In genomic region chr4:19521151-19521550, GRCh38 we compare ENCODE assay signal across 18 cellular contexts.
DNase-seq lines count a peak whose midpoint lies in the region; ATAC-seq and TF ChIP-seq lines count a peak whose summit lies in the region.
"Had no signal": no experiment of that assay in that cellular context is flagged by ENCODE, and none has a peak within 500 bp of the region (broad histone marks: within the 10 kb centered on the region; RNA-seq: fewer than 3 reads in every experiment).

No MANE protein-coding gene starts in this region.

- DNase-seq in NCI-H2171 treated with DMSO at 0.1 percent for 48 hours (lab: John Stamatoyannopoulos, UW) (peak; percentile 4), NCI-H2171 (lab: John Stamatoyannopoulos, UW) (no peak), NCI-H1694 (lab: John Stamatoyannopoulos, UW) (peak; percentile 68), fibroblast of lung (ENCODE audit: low read depth in 2 of 2) (no peak), aorta (no peak), kidney glomerular epithelial cell (lab: John Stamatoyannopoulos, UW) (no peak)
- DNase-seq in activated naive CD4-positive, alpha-beta T cell treated with anti-CD3 and anti-CD28 coated beads, Interleukin-2, amount 50 U/mL, for 72 hours (ENCODE audit: low spot score in 2 of 2) = no peak
- DNase-seq: AML-193; C1 segment of cervical spinal cord; CD4-positive, alpha-beta T cell; COR-L47; DMS153; DMS79 treated with DMSO at 0.1 percent for 48 hours; GDM1; GOT3; H9; IMR-90 had no signal

- H3K9me3 Mint-ChIP-seq in activated naive CD4-positive, alpha-beta T cell treated with anti-CD3 and anti-CD28 coated beads, Interleukin-2, amount 50 U/mL, for 72 hours = peaks cover 20 to 25% of the 10 kb centered on the region in 2 donors
- H3K9me3 Mint-ChIP-seq: H9 had no signal

- H3K9ac ChIP-seq in fibroblast of lung (ENCODE audit: insufficient read depth, low read length) = no peak overlapping the region

- intact Hi-C loops in aorta (cut with DNase I) = no loop called here

- H3K4me3 ChIP-seq in fibroblast of lung (replicated peaks in 1 of 4; ENCODE audit: control extremely low read depth in 1 of 4, insufficient read depth in 1 of 4, low read depth in 3 of 4, low read length in 4 of 4) (no peak overlapping the region), aorta (ENCODE audit: low read length in 2 of 2) (no peak overlapping the region)

- H3K27me3 ChIP-seq in fibroblast of lung (ENCODE audit: control insufficient read depth, insufficient read depth, low read length) (no peaks in the 10 kb centered on the region), aorta (ENCODE audit: control insufficient read depth in 1 of 2, insufficient read depth in 2 of 2, low read length in 1 of 2) (no peaks in the 10 kb centered on the region)

- no peak for TF ChIP-seq CTCF in fibroblast of lung (conservative IDR thresholded peaks at IDR 0.05 in 1 of 2, IDR thresholded peaks at IDR 0.05 in 1 of 2; ENCODE audit: low read depth in 1 of 2, low read length in 2 of 2)

- no peak overlapping the region for H3K4me2 ChIP-seq in fibroblast of lung (ENCODE audit: extremely low read depth, insufficient read depth, low read length)

- H4K20me1 ChIP-seq in fibroblast of lung (ENCODE audit: control insufficient read depth, extremely low read depth, insufficient read depth, low read length) = no peaks in the 10 kb centered on the region

- peak overlapping the region; percentile 57 for H2AFZ ChIP-seq in fibroblast of lung (ENCODE audit: low read length)

- H3K27ac ChIP-seq in fibroblast of lung (ENCODE audit: insufficient read depth, low read length) = no peak overlapping the region
- no peak overlapping the region for H3K27ac ChIP-seq in aorta (ENCODE audit: low read depth in 1 of 2, low read length in 2 of 2)
- H3K27ac ChIP-seq: 22Rv1 had no signal

- no peak overlapping the region for H3K27ac Mint-ChIP-seq in activated naive CD4-positive, alpha-beta T cell treated with anti-CD3 and anti-CD28 coated beads, Interleukin-2, amount 50 U/mL, for 72 hours
- H3K27ac Mint-ChIP-seq: CD4-positive, alpha-beta T cell; H9 had no signal

- WGBS in aorta, 2 donors = 3 to 6% methylated on average over 6 of the region's 6 CpGs

- H3K79me2 ChIP-seq in fibroblast of lung (ENCODE audit: control insufficient read depth, insufficient read depth, low read length) = no peaks in the 10 kb centered on the region

- H3K4me1 ChIP-seq in fibroblast of lung (ENCODE audit: control insufficient read depth, extremely low read depth, insufficient read depth, low read length) (no peaks in the 10 kb centered on the region), aorta (ENCODE audit: control insufficient read depth in 1 of 2, insufficient read depth in 2 of 2, low read length in 2 of 2) (no peaks in the 10 kb centered on the region)

- ATAC-seq in aorta (ENCODE audit: low FRiP score) = no peak
- no peak for ATAC-seq in activated naive CD4-positive, alpha-beta T cell treated with anti-CD3 and anti-CD28 coated beads, Interleukin-2, amount 50 U/mL, for 72 hours

- H3K9me3 ChIP-seq in fibroblast of lung (ENCODE audit: control insufficient read depth, insufficient read depth, low read depth, low read length) (no peaks in the 10 kb centered on the region), aorta (ENCODE audit: control insufficient read depth, low read length) (no peaks in the 10 kb centered on the region)

- H3K36me3 ChIP-seq in fibroblast of lung (ENCODE audit: control insufficient read depth, insufficient read depth, low read length) (no peaks in the 10 kb centered on the region), aorta (ENCODE audit: control insufficient read depth in 1 of 2, insufficient read depth in 2 of 2, low read length in 1 of 2) (no peaks in the 10 kb centered on the region)

- peaks cover 0 to 16% of the 10 kb centered on the region in 2 donors for H3K36me3 Mint-ChIP-seq in activated naive CD4-positive, alpha-beta T cell treated with anti-CD3 and anti-CD28 coated beads, Interleukin-2, amount 50 U/mL, for 72 hours

Comparison
In these comparisons a context has a peak if more than half of its experiments do, and no peak if none do; other contexts are left out.
1. DNase-seq: peak in NCI-H2171 treated with DMSO at 0.1 percent for 48 hours (single experiment) and NCI-H1694 (single experiment); none in NCI-H2171 (single experiment), fibroblast of lung (0 of 2), aorta (0 of 2), activated naive CD4-positive, alpha-beta T cell treated with anti-CD3 and anti-CD28 coated beads, Interleukin-2, amount 50 U/mL, for 72 hours (0 of 2) and kidney glomerular epithelial cell (single experiment).